1 cellular context compared by ENCODE assay signal in genomic region chr2:18209934-18210639, GRCh38.
TF ChIP-seq lines count a peak whose summit lies in the region.

No MANE protein-coding gene starts in this region.

TF ChIP-seq in HEK293, 187 proteins besides CTCF, POLR2A, EP300 and RAD21 (continued from another document):
- 0 out of 2 replicates have a peak, but pooled peaks have one; percentile 48 for TF ChIP-seq TSHZ1 (tag by site-specific recombination; IDR thresholded peaks at IDR 0.05; ENCODE audit: borderline replicate concordance)
- TF ChIP-seq ZNF248 (tag by site-specific recombination; IDR thresholded peaks at IDR 0.05): no peak
- TF ChIP-seq ZNF561 (tag by site-specific recombination; IDR thresholded peaks at IDR 0.05; ENCODE audit: borderline replicate concordance): no peak
- peak; percentile 63 for TF ChIP-seq ZXDB (tag by site-specific recombination; IDR thresholded peaks at IDR 0.05)
- TF ChIP-seq ZNF16 (tag by site-specific recombination; IDR thresholded peaks at IDR 0.05; ENCODE audit: low read depth): no peak
TF ChIP-seq in HEK293: peak in this region for 7.
